2 cellular contexts compared by ENCODE assay signal in the genomic region with DNA sequence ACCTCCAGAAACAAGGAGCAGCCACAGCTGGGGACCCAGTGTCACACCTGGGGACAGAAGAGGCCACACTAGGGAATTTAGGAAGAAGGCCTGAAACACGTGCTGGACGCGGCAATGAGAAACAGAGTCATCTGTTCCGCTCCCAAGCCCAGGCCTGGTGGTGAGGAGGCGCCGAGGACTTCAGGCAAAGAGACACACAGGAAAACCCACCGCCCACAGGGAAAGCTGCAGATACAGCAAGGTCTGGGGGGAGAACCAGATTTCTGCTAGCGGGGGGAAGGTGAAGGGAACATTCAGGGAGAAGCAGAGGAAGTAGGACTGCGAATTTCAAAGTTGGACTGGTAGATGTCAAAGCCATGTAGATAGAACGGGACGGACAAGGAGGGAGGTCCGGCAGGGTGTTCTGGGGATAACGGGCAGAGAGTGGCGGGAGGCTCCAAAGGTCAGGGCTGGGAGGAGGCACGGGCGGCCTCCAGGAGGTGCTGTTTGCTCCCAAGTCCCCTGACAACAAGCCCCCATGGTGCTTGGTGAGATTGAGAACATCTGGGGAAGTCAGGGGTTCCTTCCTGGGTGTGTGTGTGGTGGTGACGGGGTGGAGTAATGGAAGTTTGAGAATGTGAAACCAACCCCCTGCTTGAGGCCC.
TF ChIP-seq lines count a peak whose summit lies in the region.

No MANE protein-coding gene starts in this region.

TF ChIP-seq in WTC11, 78 proteins besides CTCF, POLR2A, EP300 and RAD21:
- no peak for TF ChIP-seq NR3C1 (CRISPR knock-in tag; conservative IDR thresholded peaks at IDR 0.05; ENCODE audit: low read depth)
- no peak for TF ChIP-seq NR2C2 (CRISPR knock-in tag; IDR thresholded peaks at IDR 0.05)
- TF ChIP-seq TP53 (CRISPR knock-in tag; IDR thresholded peaks at IDR 0.05), result no peak
- no peak for TF ChIP-seq CREM (CRISPR knock-in tag; IDR thresholded peaks at IDR 0.05)
- no peak for TF ChIP-seq GABPB1 (CRISPR knock-in tag; IDR thresholded peaks at IDR 0.05)
- no peak for TF ChIP-seq NFE2L1 (CRISPR knock-in tag; IDR thresholded peaks at IDR 0.05)
- no peak for TF ChIP-seq PRRX2 (CRISPR knock-in tag; IDR thresholded peaks at IDR 0.05)

TF ChIP-seq in SK-N-SH, 30 proteins besides CTCF, POLR2A, EP300 and RAD21:
- TF ChIP-seq TAF1 (IDR thresholded peaks at IDR 0.05; ENCODE audit: borderline replicate concordance, low read depth, low read length) (no peak), NFIC (IDR thresholded peaks at IDR 0.05; ENCODE audit: borderline replicate concordance) (no peak), CHD2 (IDR thresholded peaks at IDR 0.05; ENCODE audit: low read length, partially characterized antibody) (no peak)
TF ChIP-seq in SK-N-SH: peak in this region for 0.
